In the genomic region with DNA sequence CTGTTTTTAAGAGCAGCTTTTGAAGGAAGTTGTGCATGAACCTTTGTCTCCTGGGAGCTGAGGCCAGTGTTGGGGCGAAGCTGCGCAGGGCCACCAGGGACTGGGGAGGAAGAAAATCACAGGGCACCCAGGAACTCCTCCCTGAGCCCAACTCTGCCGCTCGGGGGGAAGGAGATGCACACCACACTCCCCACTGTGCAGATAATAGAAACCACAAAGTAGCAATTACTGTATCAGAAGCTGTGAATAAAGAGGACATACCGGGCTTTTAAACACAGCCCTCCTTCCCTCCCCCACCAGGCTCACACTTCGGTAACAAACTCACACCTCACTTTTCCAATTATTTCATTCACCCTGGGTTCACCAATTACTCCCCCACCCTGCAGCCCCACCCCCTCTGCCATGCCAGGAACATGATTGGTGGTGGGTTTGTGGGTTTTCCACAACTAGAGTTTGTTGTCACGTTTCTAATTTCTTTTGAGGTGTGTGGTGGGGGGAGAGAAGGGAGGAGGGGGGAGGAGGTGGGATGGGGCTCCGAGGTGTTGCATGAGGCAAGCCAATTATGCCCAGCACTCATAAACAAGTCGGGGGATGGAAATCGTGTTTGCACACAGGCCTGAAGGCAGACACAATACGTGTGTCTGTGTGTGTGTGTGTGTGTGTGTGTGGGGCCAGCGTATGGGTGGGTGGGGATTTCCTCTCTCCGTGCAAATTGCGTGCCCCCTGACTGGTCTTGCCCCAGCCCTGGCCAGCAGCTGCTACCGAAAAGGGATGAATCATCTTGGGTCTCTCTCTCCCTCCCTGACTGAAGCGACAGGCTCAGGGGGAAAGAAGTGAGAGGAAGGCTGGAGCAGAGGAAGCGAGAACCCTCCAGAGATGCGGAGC, we compare ENCODE assay signal across 8 cellular contexts.
DNase-seq lines count a peak whose midpoint lies in the region; ATAC-seq and TF ChIP-seq lines count a peak whose summit lies in the region.

No MANE protein-coding gene starts in this region.

- DNase-seq in activated T-cell treated with anti-CD3 and anti-CD28 coated beads, Interleukin-2, amount 50 U/mL, for 24 hours, result no peak
- DNase-seq in activated T-cell treated with anti-CD3 and anti-CD28 coated beads, Interleukin-2, amount 50 U/mL, for 1 hour, result no peak
- DNase-seq in RPMI7951 (ENCODE audit: low read depth), result peak; percentile 91
- peak; percentile 67 for DNase-seq in fibroblast of mammary gland (ENCODE audit: low read depth)
- peak; percentile 8 for DNase-seq in stromal cell of bone marrow (ENCODE audit: low read depth)

- TF ChIP-seq CTCF in fibroblast of mammary gland (conservative IDR thresholded peaks at IDR 0.05; ENCODE audit: control insufficient read depth, insufficient read depth, low read depth, low read length), result no peak

- ATAC-seq in GM18517 (IDR thresholded peaks at IDR 0.05; ENCODE audit: unreplicated experiment), result no peak
- no peak for ATAC-seq in HG03571 (IDR thresholded peaks at IDR 0.05; ENCODE audit: unreplicated experiment)
- no peak for ATAC-seq in activated CD4-positive, CD25-positive, alpha-beta regulatory T cell treated with anti-CD3 and anti-CD28 coated beads, Interleukin-2, amount 50 U/mL, for 24 hours

- no peaks in the 10 kb centered on the region for H3K9me3 Mint-ChIP-seq in activated T-cell treated with anti-CD3 and anti-CD28 coated beads, Interleukin-2, amount 50 U/mL, for 24 hours

- peak overlapping the region; percentile 52 for H3K27ac Mint-ChIP-seq in activated T-cell treated with anti-CD3 and anti-CD28 coated beads, Interleukin-2, amount 50 U/mL, for 24 hours

- peaks cover 89% of the 10 kb centered on the region for H3K36me3 Mint-ChIP-seq in activated T-cell treated with anti-CD3 and anti-CD28 coated beads, Interleukin-2, amount 50 U/mL, for 24 hours (ENCODE audit: low read depth)

- H3K27me3 Mint-ChIP-seq in activated T-cell treated with anti-CD3 and anti-CD28 coated beads, Interleukin-2, amount 50 U/mL, for 24 hours, result no peaks in the 10 kb centered on the region

- no peak overlapping the region for H3K4me3 ChIP-seq in fibroblast of mammary gland (ENCODE audit: control insufficient read depth, low read depth, low read length)

- peaks cover 35% of the 10 kb centered on the region for H3K4me1 Mint-ChIP-seq in activated T-cell treated with anti-CD3 and anti-CD28 coated beads, Interleukin-2, amount 50 U/mL, for 24 hours (ENCODE audit: low read depth)

- H3K4me3 Mint-ChIP-seq in activated T-cell treated with anti-CD3 and anti-CD28 coated beads, Interleukin-2, amount 50 U/mL, for 24 hours, result no peak overlapping the region

Comparison
In these comparisons a context has a peak if more than half of its experiments do, and no peak if none do; other contexts are left out.
1. DNase-seq: peak in RPMI7951 (single experiment), fibroblast of mammary gland (single experiment) and stromal cell of bone marrow (single experiment); none in activated T-cell treated with anti-CD3 and anti-CD28 coated beads, Interleukin-2, amount 50 U/mL, for 24 hours (single experiment) and activated T-cell treated with anti-CD3 and anti-CD28 coated beads, Interleukin-2, amount 50 U/mL, for 1 hour (single experiment).